In genomic region chr17:81701288-81702071, GRCh38 we compare ENCODE assay signal across 8 cellular contexts. TPM values are rescaled to one million over a fixed set of nuclear protein-coding genes. Genes with fewer than 3 reads are reported as not detected.
A peak's percentile ranks its signal among the peaks of the same experiment; 100 is the strongest.
DNase-seq lines count a peak whose midpoint lies in the region; ATAC-seq and TF ChIP-seq lines count a peak whose summit lies in the region.

No MANE protein-coding gene starts in this region.

- no peak overlapping the region for H2BK120ac ChIP-seq in mesendoderm (ENCODE audit: low read depth, low read length)

- TF ChIP-seq CTCF in BE2C (IDR thresholded peaks at IDR 0.05; ENCODE audit: low read depth, low read length) = peak; percentile 16; the same call in 1 of the 2 replicates
- peak in 2 of 3 experiments; percentile 30 to 32; a peak in 4 of 6 replicates for TF ChIP-seq CTCF in HCT116 (IDR thresholded peaks at IDR 0.05 in 2 of 3, conservative IDR thresholded peaks at IDR 0.05 in 1 of 3; ENCODE audit: borderline replicate concordance in 1 of 3, insufficient read depth in 1 of 3, low read depth in 2 of 3, low read length in 2 of 3)

- peak overlapping the region; percentile 100 for H3K4me3 ChIP-seq in BE2C (ENCODE audit: low read depth, low read length)
- peak overlapping the region; percentile 68 for H3K4me3 ChIP-seq in HCT116 (replicated peaks in 1 of 2; ENCODE audit: low read depth in 1 of 2, low read length in 2 of 2)
- no peak overlapping the region for H3K4me3 ChIP-seq in mesendoderm (ENCODE audit: low read length)

- no peak overlapping the region for H3K56ac ChIP-seq in mesendoderm (ENCODE audit: low read length)

- no peaks in the 10 kb centered on the region for H3K9me2 ChIP-seq in HCT116 (ENCODE audit: insufficient read depth)

- BruUV-seq in HCT116 (replicated peaks; lab: Mats Ljungman, UMichigan) = no TSS peak

- H2BK5ac ChIP-seq in mesendoderm (ENCODE audit: low read length) = no peak overlapping the region

- intact Hi-C loops in HCT116 (cut with micrococcal nuclease) = loop anchor here (2.0 kb wide), 1 partner anchor 19 kb away; the partner anchor contains the start of gene ARL16

- H3K27ac ChIP-seq in HCT116 (ENCODE audit: low read depth, low read length) = peak overlapping the region; percentile 98
- H3K27ac ChIP-seq in mesendoderm (ENCODE audit: low read depth, low read length) = no peak overlapping the region

- no peak overlapping the region for H4K5ac ChIP-seq in mesendoderm (ENCODE audit: low read length)

- no peak overlapping the region for H4K8ac ChIP-seq in mesendoderm (ENCODE audit: low read depth, low read length)

- ATAC-seq in HCT116 (peak; percentile 43), GM21723 (IDR thresholded peaks at IDR 0.05; ENCODE audit: unreplicated experiment) (no peak)
- ATAC-seq in activated T-helper 17 cell treated with anti-CD3 and anti-CD28 coated beads, Interleukin-2, amount 50 U/mL, for 72 hours (replicated peaks) = peak; percentile 22

- H3K18ac ChIP-seq in mesendoderm (ENCODE audit: low read length) = no peak overlapping the region

- H3K9ac ChIP-seq in HCT116 (ENCODE audit: low read length) = peak overlapping the region; percentile 95
- H3K9ac ChIP-seq in mesendoderm (ENCODE audit: low read length) = peak overlapping the region; percentile 11

- H3K9me3 Mint-ChIP-seq in activated T-helper 17 cell treated with anti-CD3 and anti-CD28 coated beads, Interleukin-2, amount 50 U/mL, for 72 hours = no peaks in the 10 kb centered on the region

- H3K9me3 ChIP-seq in BE2C (no peaks in the 10 kb centered on the region), HCT116 (ENCODE audit: control insufficient read depth in 1 of 2, insufficient read depth in 1 of 2, low read depth in 1 of 2, low read length in 2 of 2) (no peaks in the 10 kb centered on the region)

- no peaks in the 10 kb centered on the region; the same call in 1 of the 2 replicates for H4K20me1 ChIP-seq in HCT116 (ENCODE audit: insufficient read depth)

- H3K36me3 Mint-ChIP-seq in activated T-helper 17 cell treated with anti-CD3 and anti-CD28 coated beads, Interleukin-2, amount 50 U/mL, for 72 hours (ENCODE audit: low read depth) = peaks cover 95% of the 10 kb centered on the region

- peaks cover 59% of the 10 kb centered on the region for H3K36me3 ChIP-seq in BE2C
- peaks cover 27 to 60% of the 10 kb centered on the region in 2 experiments for H3K36me3 ChIP-seq in HCT116 (ENCODE audit: control insufficient read depth in 1 of 2, insufficient read depth in 2 of 2, low read length in 2 of 2)
- peaks cover 13% of the 10 kb centered on the region for H3K36me3 ChIP-seq in mesendoderm (ENCODE audit: control insufficient read depth, insufficient read depth, low read length)

- peaks cover 93% of the 10 kb centered on the region for H3K79me2 ChIP-seq in HCT116 (ENCODE audit: insufficient read depth, low read length)
- peaks cover 35% of the 10 kb centered on the region for H3K79me2 ChIP-seq in mesendoderm (ENCODE audit: control insufficient read depth, insufficient read depth, low read length)

- H3K27me3 Mint-ChIP-seq in activated T-helper 17 cell treated with anti-CD3 and anti-CD28 coated beads, Interleukin-2, amount 50 U/mL, for 72 hours = no peaks in the 10 kb centered on the region

- CTCF ChIA-PET in HCT116 (lab: Charles Lee) = interaction anchor here (1.0 kb wide), 1 partner anchor 34 kb away, joined by 3 read pairs; no protein-coding TSS in a partner anchor

- TF ChIP-seq RAD21 in HCT116 (IDR thresholded peaks at IDR 0.05; ENCODE audit: low read depth) = no peak

- no peak overlapping the region for H2AK5ac ChIP-seq in mesendoderm (ENCODE audit: low read length)

- no peak overlapping the region for H2BK15ac ChIP-seq in mesendoderm (replicated peaks; ENCODE audit: low read depth)

- WGBS in mesendoderm (ENCODE audit: extremely low coverage, insufficient coverage, low lambda C conversion rate) = no CpG with 5 or more reads among the region's 23 CpGs

- H3K4ac ChIP-seq in mesendoderm (ENCODE audit: low read depth, low read length) = no peak overlapping the region

- POLR2A ChIA-PET in HCT116 (lab: Charles Lee) = interaction anchor here (0.8 to 3.5 kb wide), 2 partner anchors 18 to 28 kb away, joined by 3 to 33 read pairs; partner anchors contain the start of genes ARL16 and HGS

- no peak overlapping the region for H3K23ac ChIP-seq in mesendoderm (ENCODE audit: low read length)

- RAD21 ChIA-PET in HCT116 (lab: Charles Lee; ENCODE audit: low non-redundant PET in 1 of 2, low total read pairs in 2 of 2, uncharacterized antibody in 2 of 2, unreplicated experiment in 2 of 2) = interaction anchor here in 1 of 2 experiments (1.5 kb wide), 1 partner anchor 18 kb away, joined by 4 read pairs; the partner anchor contains the start of genes ARL16 and HGS

- H3K4me3 Mint-ChIP-seq in activated T-helper 17 cell treated with anti-CD3 and anti-CD28 coated beads, Interleukin-2, amount 50 U/mL, for 72 hours = peak overlapping the region; percentile 94

- no peak overlapping the region for H2AFZ ChIP-seq in HCT116 (ENCODE audit: low read depth, low read length, poor library complexity, severe bottlenecking)

- peak overlapping the region; percentile 25 for H3K27ac Mint-ChIP-seq in activated T-helper 17 cell treated with anti-CD3 and anti-CD28 coated beads, Interleukin-2, amount 50 U/mL, for 72 hours

- no peaks in the 10 kb centered on the region for H3K27me3 ChIP-seq in BE2C
- no peaks in the 10 kb centered on the region for H3K27me3 ChIP-seq in HCT116 (ENCODE audit: insufficient read depth, low read length)
- H3K27me3 ChIP-seq in mesendoderm (ENCODE audit: insufficient read depth, low read length, poor library complexity) = no peaks in the 10 kb centered on the region

- peaks cover 12% of the 10 kb centered on the region for H3K4me1 Mint-ChIP-seq in activated T-helper 17 cell treated with anti-CD3 and anti-CD28 coated beads, Interleukin-2, amount 50 U/mL, for 72 hours

- H3K4me2 ChIP-seq in HCT116 (ENCODE audit: low read length) (peak overlapping the region; percentile 89), mesendoderm (ENCODE audit: low read length) (no peak overlapping the region)

- no peak for DNase-seq in BE2C
- no peak for DNase-seq in HCT116 (ENCODE audit: low read depth, low spot score)
- no peak for DNase-seq in mesendoderm
- no peak for DNase-seq in NCI-H146 (lab: John Stamatoyannopoulos, UW)
- no peak for DNase-seq in activated CD4-positive, CD25-positive, alpha-beta regulatory T cell (lab: John Stamatoyannopoulos, UW)
- DNase-seq in globus pallidus (ENCODE audit: low spot score) = no peak

- peaks cover 12% of the 10 kb centered on the region for H3K79me1 ChIP-seq in mesendoderm (ENCODE audit: low read length)

- TF ChIP-seq POLR2A in HCT116 (IDR thresholded peaks at IDR 0.05; ENCODE audit: borderline replicate concordance, extremely low read depth, insufficient read depth, insufficient read length) = no peak

- H3K4me1 ChIP-seq in BE2C (no peaks in the 10 kb centered on the region), HCT116 (ENCODE audit: control insufficient read depth in 1 of 2, insufficient read depth in 2 of 2, low read length in 2 of 2) (peaks cover 13 to 27% of the 10 kb centered on the region in 2 experiments), mesendoderm (ENCODE audit: control insufficient read depth, low read depth, low read length) (no peaks in the 10 kb centered on the region)

TF ChIP-seq in HCT116, 20 proteins besides CTCF, POLR2A, EP300 and RAD21 (continues in another document):
- no peak for TF ChIP-seq ZBTB33 (IDR thresholded peaks at IDR 0.05; ENCODE audit: extremely low read depth, insufficient replicate concordance, low read length)

RNA-seq across cellular contexts. Expression of gene MRPL12, which starts 1.7 kb away (rescaled TPM):
- 451 TPM for polyA plus RNA-seq in BE2C (2012; ENCODE audit: insufficient read depth, insufficient read length, low read depth)
- 260 TPM for total RNA-seq in HCT116 (2021; ENCODE audit: unreplicated experiment)
- polyA plus RNA-seq in HCT116 (2012) = 178 and 227 TPM in 2 replicates
- total RNA-seq in activated T-helper 17 cell treated with anti-CD3 and anti-CD28 coated beads, Interleukin-2, amount 50 U/mL, for 72 hours = 100 to 1,000 TPM in 1 of 2 donors, 10 to 100 TPM in 1; 50.7 to 108 TPM
- 127 TPM for polyA plus RNA-seq in mesendoderm (2013, experiment 1 of 2)
- polyA plus RNA-seq in mesendoderm (2013, experiment 2 of 2) = 128 TPM

RNA-seq across cellular contexts. Expression of gene SLC25A10, which starts 10.6 kb away (rescaled TPM):
- polyA plus RNA-seq in BE2C (2012; ENCODE audit: insufficient read depth, insufficient read length, low read depth) = 21.3 TPM
- total RNA-seq in HCT116 (2021; ENCODE audit: unreplicated experiment) = 70.8 TPM
- polyA plus RNA-seq in HCT116 (2012) = 52.7 and 57.5 TPM in 2 replicates
- 10 to 100 TPM; 15.4 to 38.9 TPM for total RNA-seq in activated T-helper 17 cell treated with anti-CD3 and anti-CD28 coated beads, Interleukin-2, amount 50 U/mL, for 72 hours
- 11.8 TPM for polyA plus RNA-seq in mesendoderm (2013, experiment 1 of 2)
- 12.3 TPM for polyA plus RNA-seq in mesendoderm (2013, experiment 2 of 2)

RNA-seq across cellular contexts. Expression of gene HGS, which starts 17.7 kb away (rescaled TPM):
- polyA plus RNA-seq in BE2C (2012; ENCODE audit: insufficient read depth, insufficient read length, low read depth) = 393 TPM
- total RNA-seq in HCT116 (2021; ENCODE audit: unreplicated experiment) = 231 TPM
- polyA plus RNA-seq in HCT116 (2012) = 235 and 241 TPM in 2 replicates
- 100 to 1,000 TPM; 118 to 130 TPM for total RNA-seq in activated T-helper 17 cell treated with anti-CD3 and anti-CD28 coated beads, Interleukin-2, amount 50 U/mL, for 72 hours
- polyA plus RNA-seq in mesendoderm (2013, experiment 1 of 2) = 41.6 TPM
- 41.5 TPM for polyA plus RNA-seq in mesendoderm (2013, experiment 2 of 2)

RNA-seq across cellular contexts. Expression of gene ARL16, which starts 17.9 kb away (rescaled TPM):
- 101 TPM for polyA plus RNA-seq in BE2C (2012; ENCODE audit: insufficient read depth, insufficient read length, low read depth)
- total RNA-seq in HCT116 (2021; ENCODE audit: unreplicated experiment) = 47.5 TPM
- 39.0 and 43.1 TPM in 2 replicates for polyA plus RNA-seq in HCT116 (2012)
- total RNA-seq in activated T-helper 17 cell treated with anti-CD3 and anti-CD28 coated beads, Interleukin-2, amount 50 U/mL, for 72 hours = 10 to 100 TPM; 12.6 to 20.9 TPM
- polyA plus RNA-seq in mesendoderm (2013, experiment 1 of 2) = 38.4 TPM
- polyA plus RNA-seq in mesendoderm (2013, experiment 2 of 2) = 37.2 TPM

RNA-seq across cellular contexts. Expression of gene CCDC137, which starts 34.9 kb away (rescaled TPM):
- polyA plus RNA-seq in BE2C (2012; ENCODE audit: insufficient read depth, insufficient read length, low read depth) = 66.0 TPM
- total RNA-seq in HCT116 (2021; ENCODE audit: unreplicated experiment) = 77.5 TPM
- 39.7 and 42.4 TPM in 2 replicates for polyA plus RNA-seq in HCT116 (2012)
- total RNA-seq in activated T-helper 17 cell treated with anti-CD3 and anti-CD28 coated beads, Interleukin-2, amount 50 U/mL, for 72 hours = 10 to 100 TPM; 29.6 to 48.6 TPM
- polyA plus RNA-seq in mesendoderm (2013, experiment 1 of 2) = 49.0 TPM
- polyA plus RNA-seq in mesendoderm (2013, experiment 2 of 2) = 48.4 TPM
